In genomic region chr2:234320098-234320497, GRCh38 we compare ENCODE assay signal across 21 cellular contexts.
"Had no signal": no experiment of that assay in that cellular context is flagged by ENCODE, and none has a peak within 500 bp of the region (broad histone marks: within the 10 kb centered on the region; RNA-seq: fewer than 3 reads in every experiment).

No MANE protein-coding gene starts in this region.

- H3K4me1 ChIP-seq: left lung, upper lobe of right lung had no signal

- H3K27me3 Mint-ChIP-seq: progenitor cell of endocrine pancreas had no signal

- H3K9me3 ChIP-seq: left lung, thoracic aorta, upper lobe of right lung had no signal

- FAIRE-seq: endometrium had no signal

- ATAC-seq: activated T-cell treated with anti-CD3 and anti-CD28 coated beads, Interleukin-2, amount 50 U/mL, for 4 hours; left lung; upper lobe of right lung had no signal

- DNase-seq: activated CD4-positive, alpha-beta T cell treated with anti-CD3 and anti-CD28 coated beads, Interleukin-2, amount 50 U/mL, for 1 hour; activated CD4-positive, CD25-positive, alpha-beta regulatory T cell treated with anti-CD3 and anti-CD28 coated beads, Interleukin-2, amount 50 U/mL, for 72 hours; activated CD8-positive, alpha-beta memory T cell treated with anti-CD3 and anti-CD28 coated beads, Interleukin-2, amount 50 U/mL, for 48 hours; activated naive CD4-positive, alpha-beta T cell treated with Interleukin-2 at 50 U/mL for 16 hours; activated T-cell treated with anti-CD3 and anti-CD28 coated beads, Interleukin-2, amount 50 U/mL, for 4 hours; amygdala; effector CD4-positive, alpha-beta T cell; foreskin fibroblast; kidney glomerular epithelial cell; left lung; naive B cell; retina; stimulated activated CD4-positive, alpha-beta T cell treated with anti-CD3 and anti-CD28 coated beads, Interleukin-4, amount 100 ng/mL, for 1 hour; stimulated activated naive CD4-positive, alpha-beta T cell treated with Interleukin-2 at 50 U/mL for 16 hours; upper lobe of right lung had no signal

- H3K4me3 Mint-ChIP-seq: activated T-cell treated with anti-CD3 and anti-CD28 coated beads, Interleukin-2, amount 50 U/mL, for 4 hours; T-helper 2 cell treated with Interferon-gamma antibody and Interleukin-4, amounts not matched to agents 5 μg/mL and 100 μg/mL, for 36 hours had no signal

- H3K27ac ChIP-seq: left lung, thoracic aorta, upper lobe of right lung, VCaP had no signal

- H3K9me3 Mint-ChIP-seq: activated T-cell treated with anti-CD3 and anti-CD28 coated beads, Interleukin-2, amount 50 U/mL, for 4 hours had no signal

- H3K27ac Mint-ChIP-seq: progenitor cell of endocrine pancreas; T-helper 2 cell treated with Interferon-gamma antibody and Interleukin-4, amounts not matched to agents 5 μg/mL and 100 μg/mL, for 36 hours had no signal

- H3K27me3 ChIP-seq: left lung, upper lobe of right lung had no signal

- H3K4me3 ChIP-seq: left lung, lung, thoracic aorta, upper lobe of right lung had no signal

- H3K36me3 ChIP-seq: left lung, thoracic aorta, upper lobe of right lung had no signal
